1 cellular context compared by ENCODE assay signal in the genomic region with DNA sequence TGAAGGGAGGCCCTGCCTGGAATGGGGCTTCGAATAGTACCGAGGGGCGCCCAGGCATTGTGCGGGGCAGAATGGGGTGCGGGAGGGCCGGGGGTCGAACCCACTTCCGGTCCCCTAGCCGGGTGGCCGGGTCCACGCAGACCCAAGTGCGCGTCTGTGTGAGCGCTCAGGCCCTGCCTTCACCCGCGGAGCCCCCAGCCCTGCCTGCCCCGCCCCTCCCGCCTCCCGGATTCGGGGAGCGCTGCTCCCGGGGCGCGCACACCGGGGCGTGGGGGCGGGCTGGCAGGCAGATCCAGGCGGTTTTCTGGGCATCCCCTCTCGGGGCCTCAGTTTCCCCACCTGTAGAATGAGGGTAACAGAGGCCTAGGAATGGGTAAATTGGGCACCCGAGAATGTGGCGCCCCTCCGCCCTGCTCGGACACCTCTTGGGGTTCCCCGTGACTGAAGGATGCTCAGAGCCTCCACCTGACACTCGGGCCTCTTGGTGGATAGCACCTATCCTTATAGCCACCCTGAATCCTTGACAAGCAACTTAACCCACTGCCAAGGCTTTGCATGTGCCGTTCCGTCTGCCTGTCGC.
TF ChIP-seq lines count a peak whose summit lies in the region.

No MANE protein-coding gene starts in this region.

TF ChIP-seq in HepG2, 621 proteins besides CTCF, POLR2A, EP300 and RAD21 (continued from another document):
- TF ChIP-seq, protein P1, sequence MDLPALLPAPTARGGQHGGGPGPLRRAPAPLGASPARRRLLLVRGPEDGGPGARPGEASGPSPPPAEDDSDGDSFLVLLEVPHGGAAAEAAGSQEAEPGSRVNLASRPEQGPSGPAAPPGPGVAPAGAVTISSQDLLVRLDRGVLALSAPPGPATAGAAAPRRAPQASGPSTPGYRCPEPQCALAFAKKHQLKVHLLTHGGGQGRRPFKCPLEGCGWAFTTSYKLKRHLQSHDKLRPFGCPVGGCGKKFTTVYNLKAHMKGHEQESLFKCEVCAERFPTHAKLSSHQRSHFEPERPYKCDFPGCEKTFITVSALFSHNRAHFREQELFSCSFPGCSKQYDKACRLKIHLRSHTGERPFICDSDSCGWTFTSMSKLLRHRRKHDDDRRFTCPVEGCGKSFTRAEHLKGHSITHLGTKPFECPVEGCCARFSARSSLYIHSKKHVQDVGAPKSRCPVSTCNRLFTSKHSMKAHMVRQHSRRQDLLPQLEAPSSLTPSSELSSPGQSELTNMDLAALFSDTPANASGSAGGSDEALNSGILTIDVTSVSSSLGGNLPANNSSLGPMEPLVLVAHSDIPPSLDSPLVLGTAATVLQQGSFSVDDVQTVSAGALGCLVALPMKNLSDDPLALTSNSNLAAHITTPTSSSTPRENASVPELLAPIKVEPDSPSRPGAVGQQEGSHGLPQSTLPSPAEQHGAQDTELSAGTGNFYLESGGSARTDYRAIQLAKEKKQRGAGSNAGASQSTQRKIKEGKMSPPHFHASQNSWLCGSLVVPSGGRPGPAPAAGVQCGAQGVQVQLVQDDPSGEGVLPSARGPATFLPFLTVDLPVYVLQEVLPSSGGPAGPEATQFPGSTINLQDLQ (CRISPR knock-in tag; IDR thresholded peaks at IDR 0.05), result 0 out of 2 replicates have a peak, but pooled peaks have one; percentile 43
- TF ChIP-seq MAFG (CRISPR knock-in tag; IDR thresholded peaks at IDR 0.05) (0 out of 2 replicates have a peak, but pooled peaks have one; percentile 32), DMAP1 (CRISPR knock-in tag; IDR thresholded peaks at IDR 0.05) (0 out of 2 replicates have a peak, but pooled peaks have one; percentile 10), GATA4 (IDR thresholded peaks at IDR 0.05; ENCODE audit: borderline replicate concordance, low read depth) (no peak), ZNF280B (CRISPR knock-in tag; IDR thresholded peaks at IDR 0.05; ENCODE audit: borderline replicate concordance) (0 out of 2 replicates have a peak, but pooled peaks have one; percentile 42), ZNF788 (CRISPR knock-in tag; IDR thresholded peaks at IDR 0.05; ENCODE audit: borderline replicate concordance) (no peak), ZBTB10 (CRISPR knock-in tag; IDR thresholded peaks at IDR 0.05; ENCODE audit: borderline replicate concordance) (peak; percentile 42; the same call in 1 of the 2 replicates), ZZZ3 (CRISPR knock-in tag; IDR thresholded peaks at IDR 0.05; ENCODE audit: borderline replicate concordance) (0 out of 2 replicates have a peak, but pooled peaks have one; percentile 44), ZNF816 (CRISPR knock-in tag; IDR thresholded peaks at IDR 0.05; ENCODE audit: borderline replicate concordance) (no peak), DPF2 (CRISPR knock-in tag; IDR thresholded peaks at IDR 0.05; ENCODE audit: borderline replicate concordance, low read depth) (no peak), SALL1 (CRISPR knock-in tag; IDR thresholded peaks at IDR 0.05) (no peak), ZNF782 (CRISPR knock-in tag; IDR thresholded peaks at IDR 0.05; ENCODE audit: borderline replicate concordance) (no peak), RBM22 (optimal IDR thresholded peaks at IDR 0.05; ENCODE audit: low read length) (no peak), MED13 (CRISPR knock-in tag; IDR thresholded peaks at IDR 0.05) (no peak), ZBTB1 (CRISPR knock-in tag; IDR thresholded peaks at IDR 0.05; ENCODE audit: borderline replicate concordance) (no peak), ZBTB8A (CRISPR knock-in tag; IDR thresholded peaks at IDR 0.05; ENCODE audit: borderline replicate concordance, low read depth) (0 out of 2 replicates have a peak, but pooled peaks have one; percentile 36), GZF1 (CRISPR knock-in tag; IDR thresholded peaks at IDR 0.05) (0 out of 2 replicates have a peak, but pooled peaks have one; percentile 17), KLF15 (CRISPR knock-in tag; IDR thresholded peaks at IDR 0.05; ENCODE audit: borderline replicate concordance) (0 out of 2 replicates have a peak, but pooled peaks have one; percentile 16), ZBTB2 (CRISPR knock-in tag; IDR thresholded peaks at IDR 0.05; ENCODE audit: low read depth) (no peak), ZNF841 (CRISPR knock-in tag; IDR thresholded peaks at IDR 0.05; ENCODE audit: borderline replicate concordance) (no peak), ZNF83 (CRISPR knock-in tag; IDR thresholded peaks at IDR 0.05; ENCODE audit: borderline replicate concordance) (no peak), SRSF1 (optimal IDR thresholded peaks at IDR 0.05; ENCODE audit: low read depth, low read length) (no peak), MYNN (CRISPR knock-in tag; IDR thresholded peaks at IDR 0.05; ENCODE audit: low read depth) (0 out of 2 replicates have a peak, but pooled peaks have one; percentile 41), KLF9 (CRISPR knock-in tag; IDR thresholded peaks at IDR 0.05; ENCODE audit: low read depth) (no peak), ZNF781 (CRISPR knock-in tag; IDR thresholded peaks at IDR 0.05; ENCODE audit: borderline replicate concordance, not compliant biosample characterization) (no peak), TMF1 (CRISPR knock-in tag; IDR thresholded peaks at IDR 0.05; ENCODE audit: low read depth) (no peak), SRSF9 (IDR thresholded peaks at IDR 0.05; ENCODE audit: borderline replicate concordance, insufficient read depth, low read depth, low read length, poor library complexity, severe bottlenecking) (no peak), ZSCAN30 (CRISPR knock-in tag; IDR thresholded peaks at IDR 0.05) (0 out of 2 replicates have a peak, but pooled peaks have one; percentile 43), IKZF5 (CRISPR knock-in tag; IDR thresholded peaks at IDR 0.05) (no peak)
- TF ChIP-seq, protein P2, sequence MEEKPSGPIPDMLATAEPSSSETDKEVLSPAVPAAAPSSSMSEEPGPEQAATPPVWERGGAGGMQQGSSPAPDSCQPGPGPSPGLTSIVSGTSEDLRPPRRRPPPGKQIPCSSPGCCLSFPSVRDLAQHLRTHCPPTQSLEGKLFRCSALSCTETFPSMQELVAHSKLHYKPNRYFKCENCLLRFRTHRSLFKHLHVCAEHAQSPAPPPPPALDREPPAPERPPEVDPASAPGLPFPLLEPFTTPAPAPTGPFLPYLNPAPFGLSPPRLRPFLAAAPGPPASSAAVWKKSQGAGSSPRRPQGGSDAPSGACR (CRISPR knock-in tag; IDR thresholded peaks at IDR 0.05), result peak; percentile 27; the same call in 1 of the 2 replicates
- TF ChIP-seq, protein P3, sequence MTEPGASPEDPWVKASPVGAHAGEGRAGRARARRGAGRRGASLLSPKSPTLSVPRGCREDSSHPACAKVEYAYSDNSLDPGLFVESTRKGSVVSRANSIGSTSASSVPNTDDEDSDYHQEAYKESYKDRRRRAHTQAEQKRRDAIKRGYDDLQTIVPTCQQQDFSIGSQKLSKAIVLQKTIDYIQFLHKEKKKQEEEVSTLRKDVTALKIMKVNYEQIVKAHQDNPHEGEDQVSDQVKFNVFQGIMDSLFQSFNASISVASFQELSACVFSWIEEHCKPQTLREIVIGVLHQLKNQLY (CRISPR knock-in tag; IDR thresholded peaks at IDR 0.05), result no peak
